ENCODE assay signal across 29 cellular contexts in the genomic region with DNA sequence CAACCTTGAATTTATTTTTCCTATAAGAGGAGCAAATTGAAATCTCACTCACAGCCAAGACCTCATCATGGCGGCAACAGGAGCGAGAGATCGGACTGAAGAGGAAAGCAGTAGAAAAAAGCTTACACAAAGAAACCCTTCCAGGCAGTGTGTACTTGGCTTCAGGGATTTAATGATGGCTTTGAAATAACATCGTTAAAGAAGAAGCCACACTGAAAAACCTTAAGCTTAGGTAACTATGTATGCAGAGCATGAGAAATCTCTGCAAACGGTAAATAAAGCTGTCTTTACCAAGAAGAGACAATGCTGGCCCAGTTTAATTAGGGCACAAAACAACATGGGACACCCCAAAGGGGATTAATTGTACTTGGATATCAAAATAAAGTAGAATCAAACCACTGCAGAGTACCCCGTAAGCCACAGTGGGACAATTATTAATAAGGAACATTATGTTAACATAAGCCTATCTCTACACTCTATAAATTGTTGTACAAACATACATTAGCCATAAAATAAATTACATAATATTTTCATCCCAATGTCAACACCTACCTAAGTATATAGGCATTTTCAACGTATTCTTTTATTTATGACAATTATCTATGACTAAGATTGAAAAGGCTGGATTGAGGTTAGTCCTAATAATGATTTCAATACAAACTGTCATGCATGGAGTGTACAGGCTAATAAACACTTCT.
"Had no signal": no experiment of that assay in that cellular context is flagged by ENCODE, and none has a peak within 500 bp of the region (broad histone marks: within the 10 kb centered on the region; RNA-seq: fewer than 3 reads in every experiment).

No MANE protein-coding gene starts in this region.

- H3K9me3 ChIP-seq: ascending aorta, breast epithelium, colonic mucosa had no signal

- ATAC-seq: activated naive CD4-positive, alpha-beta T cell treated with anti-CD3 and anti-CD28 coated beads, Interleukin-2, amount 50 U/mL, for 72 hours; activated T-cell treated with anti-CD3 and anti-CD28 coated beads, Interleukin-2, amount 50 U/mL, for 72 hours; esophagus mucosa had no signal

- H3K36me3 ChIP-seq: ascending aorta, breast epithelium, cardiac muscle cell, colonic mucosa had no signal

- H3K27ac ChIP-seq: ascending aorta, breast epithelium, cardiac muscle cell, colonic mucosa, dorsolateral prefrontal cortex had no signal

- H3K4me1 ChIP-seq: ascending aorta, breast epithelium, colonic mucosa had no signal

- H3K4me3 ChIP-seq: ascending aorta, breast epithelium, cardiac muscle cell, colonic mucosa, dorsolateral prefrontal cortex had no signal

- H3K27me3 ChIP-seq: ascending aorta, breast epithelium, cardiac muscle cell, colonic mucosa, dorsolateral prefrontal cortex had no signal

- DNase-seq: activated CD4-positive, alpha-beta memory T cell treated with anti-CD3 and anti-CD28 coated beads, Interleukin-2, amount 10 ng/mL, durations not matched to agents 7 days and 5 days; activated CD4-positive, alpha-beta T cell treated with anti-CD3 and anti-CD28 coated beads for 4 hours; activated CD4-positive, alpha-beta T cell treated with anti-CD3 and anti-CD28 coated beads, Interleukin-2, amount 10 ng/mL, durations not matched to agents 7 days and 5 days; activated CD4-positive, alpha-beta T cell treated with anti-CD3 and anti-CD28 coated beads, Interleukin-2, amount 50 U/mL, for 4 hours; activated CD4-positive, CD25-positive, alpha-beta regulatory T cell; activated CD4-positive, CD25-positive, alpha-beta regulatory T cell treated with anti-CD3 and anti-CD28 coated beads, Interleukin-2, amount 50 U/mL, for 72 hours; activated CD8-positive, alpha-beta memory T cell treated with anti-CD3 and anti-CD28 coated beads, Interleukin-2, amount 50 U/mL, for 48 hours; activated gamma-delta T cell; activated naive CD4-positive, alpha-beta T cell; activated naive CD4-positive, alpha-beta T cell treated with anti-CD3 and anti-CD28 coated beads, Interleukin-2, amount 10 ng/mL, durations not matched to agents 7 days and 5 days; activated naive CD8-positive, alpha-beta T cell treated with anti-CD3 and anti-CD28 coated beads, Interleukin-2, amount 10 ng/mL, durations not matched to agents 7 days and 5 days; activated T-cell treated with anti-CD3 and anti-CD28 coated beads for 4 hours; activated T-cell treated with anti-CD3 and anti-CD28 coated beads, Interleukin-2, amount 50 U/mL, for 24 hours; activated T-cell treated with anti-CD3 and anti-CD28 coated beads, Interleukin-2, amount 50 U/mL, for 72 hours; central memory CD4-positive, alpha-beta T cell; cerebellar nuclear complex; colonic mucosa; dorsolateral prefrontal cortex; effector memory CD4-positive, alpha-beta T cell; endodermal cell; foreskin fibroblast; head of caudate nucleus; hippocampal formation; T1000 had no signal
